ENCODE assay signal across 21 cellular contexts in the genomic region with DNA sequence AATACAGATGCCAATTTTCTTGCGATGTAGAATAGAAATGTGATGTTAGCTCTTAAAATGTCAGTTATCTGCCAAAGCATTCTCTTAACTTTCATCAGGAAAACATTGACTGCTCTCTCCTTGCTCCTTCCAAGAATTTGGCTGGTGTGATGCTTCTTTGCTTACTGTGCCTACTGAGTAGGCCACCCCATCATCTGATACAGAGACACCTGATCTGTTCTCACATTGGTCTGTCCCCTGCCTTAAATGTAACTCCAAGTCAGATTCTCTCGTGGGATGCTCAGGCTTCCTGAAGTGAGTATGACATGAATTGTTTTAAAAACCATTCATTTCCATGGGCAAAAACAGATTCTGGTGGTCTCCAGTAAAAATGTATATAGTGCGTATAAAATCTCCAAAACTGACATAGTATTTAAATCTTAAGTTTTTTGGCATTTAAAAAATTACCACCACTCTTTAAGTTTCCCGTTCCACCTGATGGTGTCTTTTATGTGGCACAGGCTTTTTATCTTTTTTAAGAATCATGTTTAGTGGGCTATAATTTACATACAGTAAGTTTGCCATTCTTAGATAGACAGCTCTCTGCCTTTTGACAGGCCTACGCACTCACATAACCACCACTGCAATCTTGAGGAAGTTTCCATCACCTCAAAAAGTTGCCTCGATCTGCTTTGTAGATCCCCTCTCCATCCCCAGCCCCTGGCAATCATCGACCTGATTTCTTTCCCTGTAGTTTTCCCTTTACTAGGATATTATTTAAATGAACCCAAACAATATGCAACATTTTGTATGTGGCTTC. TPM values are rescaled to one million over a fixed set of nuclear protein-coding genes. Genes with fewer than 3 reads are reported as not detected.
DNase-seq lines count a peak whose midpoint lies in the region; ATAC-seq and TF ChIP-seq lines count a peak whose summit lies in the region.
"Had no signal": no experiment of that assay in that cellular context is flagged by ENCODE, and none has a peak within 500 bp of the region (broad histone marks: within the 10 kb centered on the region; RNA-seq: fewer than 3 reads in every experiment).

No MANE protein-coding gene starts in this region.

- no peaks in the 10 kb centered on the region for H3K9me3 ChIP-seq in CD4-positive, alpha-beta T cell (ENCODE audit: control insufficient read depth, low read length)
- no peaks in the 10 kb centered on the region for H3K9me3 ChIP-seq in CD8-positive, alpha-beta memory T cell (ENCODE audit: low read length)
- H3K9me3 ChIP-seq: left lung, mucosa of descending colon had no signal

- H3K4me1 ChIP-seq in CD8-positive, alpha-beta memory T cell (ENCODE audit: insufficient read depth, low read length): peaks cover 16% of the 10 kb centered on the region
- H3K4me1 ChIP-seq: left lung had no signal

- H3K27me3 ChIP-seq in CD4-positive, alpha-beta T cell (ENCODE audit: control insufficient read depth, insufficient read depth, low read length): no peaks in the 10 kb centered on the region
- no peaks in the 10 kb centered on the region for H3K27me3 ChIP-seq in CD8-positive, alpha-beta memory T cell (ENCODE audit: insufficient read depth, low read length, poor library complexity, severe bottlenecking)
- H3K27me3 ChIP-seq: esophagus squamous epithelium, left lung had no signal

- intact Hi-C loops in CD4-positive, alpha-beta T cell (cut with DNase I, micrococcal nuclease): no loop called here
- intact Hi-C loops in natural killer cell (cut with micrococcal nuclease): loop anchor here (5.0 kb wide), 1 partner anchor 36 kb away; a partner anchor contains a TSS

- DNase-seq in CD4-positive, alpha-beta T cell: no peak
- peak in 1 of 5 donors; percentile 41 for DNase-seq in CD8-positive, alpha-beta memory T cell
- DNase-seq in natural killer cell: no peak
- no peak for DNase-seq in left lobe of liver (ENCODE audit: low spot score)
- DNase-seq in GM10248 (ENCODE audit: extremely low spot score): no peak
- DNase-seq in NOMO-1 (lab: John Stamatoyannopoulos, UW; ENCODE audit: unreplicated experiment in 2 of 2): no peak
- DNase-seq: aorta; cerebellar nuclear complex; DMS153; effector CD8-positive, alpha-beta T cell; esophagus squamous epithelium; HFFc6; left lung; mucosa of descending colon; NCI-H2029 treated with DMSO at 0.1 percent for 48 hours; NCI-H510A; nucleus accumbens; retina; Right ventricle myocardium superior; WERI-Rb-1 had no signal

- POLR2A ChIA-PET in CD4-positive, alpha-beta T cell (lab: Charles Lee): no interaction called here
- POLR2A ChIA-PET in CD8-positive, alpha-beta memory T cell (lab: Charles Lee): no interaction called here
- POLR2A ChIA-PET in GM10248 (lab: Yijun Ruan, JAX): no interaction called here

- H3K4me3 Mint-ChIP-seq in CD4-positive, alpha-beta T cell: peak overlapping the region; percentile 36
- peak overlapping the region in 5 of 7 donors; percentile 4 to 37 (median 7) for H3K4me3 Mint-ChIP-seq in CD8-positive, alpha-beta memory T cell
- peak overlapping the region; percentile 48 for H3K4me3 Mint-ChIP-seq in activated T-helper 17 cell treated with anti-CD3 and anti-CD28 coated beads, Interleukin-2, amount 50 U/mL, for 72 hours
- H3K4me3 Mint-ChIP-seq in natural killer cell: peak overlapping the region; percentile 56
- H3K4me3 Mint-ChIP-seq: HFFc6 had no signal

- no peaks in the 10 kb centered on the region for H3K36me3 ChIP-seq in CD8-positive, alpha-beta memory T cell (ENCODE audit: insufficient read depth, low read length)

- H3K27ac ChIP-seq in CD4-positive, alpha-beta T cell (ENCODE audit: low read depth, low read length): no peak overlapping the region
- H3K27ac ChIP-seq in CD8-positive, alpha-beta memory T cell (ENCODE audit: low read depth, low read length): no peak overlapping the region
- H3K27ac ChIP-seq: esophagus squamous epithelium, left lung, WERI-Rb-1 had no signal

- H3K36me3 Mint-ChIP-seq in CD4-positive, alpha-beta T cell (ENCODE audit: low read depth): peaks cover 60% of the 10 kb centered on the region
- peaks cover 15 to 35% (median 15%) of the 10 kb centered on the region in 3 donors for H3K36me3 Mint-ChIP-seq in CD8-positive, alpha-beta memory T cell
- peaks cover 65% of the 10 kb centered on the region for H3K36me3 Mint-ChIP-seq in activated T-helper 17 cell treated with anti-CD3 and anti-CD28 coated beads, Interleukin-2, amount 50 U/mL, for 72 hours (ENCODE audit: low read depth)
- H3K36me3 Mint-ChIP-seq in natural killer cell: no peaks in the 10 kb centered on the region

- CTCF ChIA-PET in CD4-positive, alpha-beta T cell (lab: Charles Lee): no interaction called here
- CTCF ChIA-PET in CD8-positive, alpha-beta memory T cell (lab: Charles Lee): no interaction called here
- CTCF ChIA-PET in GM10248 (lab: Yijun Ruan, JAX): no interaction called here

- peaks cover 3% of the 10 kb centered on the region for H3K9me3 Mint-ChIP-seq in CD4-positive, alpha-beta T cell
- no peaks in the 10 kb centered on the region for H3K9me3 Mint-ChIP-seq in CD8-positive, alpha-beta memory T cell
- H3K9me3 Mint-ChIP-seq in activated T-helper 17 cell treated with anti-CD3 and anti-CD28 coated beads, Interleukin-2, amount 50 U/mL, for 72 hours: no peaks in the 10 kb centered on the region
- no peaks in the 10 kb centered on the region for H3K9me3 Mint-ChIP-seq in natural killer cell

- no peak for TF ChIP-seq CTCF in CD4-positive, alpha-beta T cell (IDR thresholded peaks at IDR 0.05)
- TF ChIP-seq CTCF in natural killer cell (IDR thresholded peaks at IDR 0.05) (no peak), GM10248 (IDR thresholded peaks at IDR 0.05; ENCODE audit: control extremely low read depth, extremely low read depth, low read depth, missing control alignments) (no peak)

- peak; percentile 82 for ATAC-seq in CD4-positive, alpha-beta T cell (ENCODE audit: poor library complexity)
- peak; percentile 77 for ATAC-seq in activated T-helper 17 cell treated with anti-CD3 and anti-CD28 coated beads, Interleukin-2, amount 50 U/mL, for 72 hours (replicated peaks)
- ATAC-seq in natural killer cell (peak; percentile 39 to 49 (median 48)), left lobe of liver (no peak)
- ATAC-seq: left lung, mucosa of descending colon had no signal

- peaks cover 54% of the 10 kb centered on the region for H3K4me1 Mint-ChIP-seq in CD4-positive, alpha-beta T cell (ENCODE audit: low read depth)
- H3K4me1 Mint-ChIP-seq in CD8-positive, alpha-beta memory T cell: peaks cover 32 to 52% (median 50%) of the 10 kb centered on the region in 3 donors
- peaks cover 38% of the 10 kb centered on the region for H3K4me1 Mint-ChIP-seq in activated T-helper 17 cell treated with anti-CD3 and anti-CD28 coated beads, Interleukin-2, amount 50 U/mL, for 72 hours
- peaks cover 56 to 62% of the 10 kb centered on the region in 2 donors for H3K4me1 Mint-ChIP-seq in natural killer cell

- no peaks in the 10 kb centered on the region for H3K27me3 Mint-ChIP-seq in CD4-positive, alpha-beta T cell
- no peaks in the 10 kb centered on the region for H3K27me3 Mint-ChIP-seq in CD8-positive, alpha-beta memory T cell
- H3K27me3 Mint-ChIP-seq in activated T-helper 17 cell treated with anti-CD3 and anti-CD28 coated beads, Interleukin-2, amount 50 U/mL, for 72 hours: no peaks in the 10 kb centered on the region
- no peaks in the 10 kb centered on the region for H3K27me3 Mint-ChIP-seq in natural killer cell (ENCODE audit: low read depth in 2 of 2)

- H3K4me3 ChIP-seq in CD8-positive, alpha-beta memory T cell (ENCODE audit: low read length): no peak overlapping the region
- H3K4me3 ChIP-seq: esophagus squamous epithelium, left lung, mucosa of descending colon had no signal

- peak overlapping the region; percentile 67 for H3K27ac Mint-ChIP-seq in CD4-positive, alpha-beta T cell
- peak overlapping the region in 6 of 8 donors; percentile 12 to 90 (median 72) for H3K27ac Mint-ChIP-seq in CD8-positive, alpha-beta memory T cell
- H3K27ac Mint-ChIP-seq in activated T-helper 17 cell treated with anti-CD3 and anti-CD28 coated beads, Interleukin-2, amount 50 U/mL, for 72 hours: peak overlapping the region; percentile 74
- peak overlapping the region; percentile 75 to 90 for H3K27ac Mint-ChIP-seq in natural killer cell
- H3K27ac Mint-ChIP-seq: HFFc6 had no signal

RNA-seq across cellular contexts. Expression of a gene that starts 36.6 kb away (rescaled TPM):
- total RNA-seq in CD4-positive, alpha-beta T cell: 10 to 100 TPM; 23.2 to 27.4 TPM
- 10 to 100 TPM; 65.8 to 68.8 TPM for total RNA-seq in CD8-positive, alpha-beta memory T cell
- 70.7 TPM for polyA plus RNA-seq in CD8-positive, alpha-beta memory T cell
- total RNA-seq in activated T-helper 17 cell treated with anti-CD3 and anti-CD28 coated beads, Interleukin-2, amount 50 U/mL, for 72 hours: 10 to 100 TPM; 38.9 to 44.7 TPM
- total RNA-seq in natural killer cell (100 to 1,000 TPM in 1 of 3 donors, 10 to 100 TPM in 2; 82.4 to 135 (median 96.1) TPM), left lobe of liver (29.3 TPM)

RNA-seq across cellular contexts. Expression of a gene that starts 57.4 kb away (rescaled TPM):
- 1 to 10 TPM; 8.9 to 9.6 TPM for total RNA-seq in CD4-positive, alpha-beta T cell
- 10 to 100 TPM; 64.8 to 70.5 TPM for total RNA-seq in CD8-positive, alpha-beta memory T cell
- polyA plus RNA-seq in CD8-positive, alpha-beta memory T cell: 16.1 TPM
- 10 to 100 TPM; 56.2 to 57.1 TPM for total RNA-seq in activated T-helper 17 cell treated with anti-CD3 and anti-CD28 coated beads, Interleukin-2, amount 50 U/mL, for 72 hours
- total RNA-seq in natural killer cell: 10 to 100 TPM; 16.3 to 24.6 (median 20.1) TPM
- total RNA-seq in left lobe of liver: 40.6 TPM
